In the genomic region with DNA sequence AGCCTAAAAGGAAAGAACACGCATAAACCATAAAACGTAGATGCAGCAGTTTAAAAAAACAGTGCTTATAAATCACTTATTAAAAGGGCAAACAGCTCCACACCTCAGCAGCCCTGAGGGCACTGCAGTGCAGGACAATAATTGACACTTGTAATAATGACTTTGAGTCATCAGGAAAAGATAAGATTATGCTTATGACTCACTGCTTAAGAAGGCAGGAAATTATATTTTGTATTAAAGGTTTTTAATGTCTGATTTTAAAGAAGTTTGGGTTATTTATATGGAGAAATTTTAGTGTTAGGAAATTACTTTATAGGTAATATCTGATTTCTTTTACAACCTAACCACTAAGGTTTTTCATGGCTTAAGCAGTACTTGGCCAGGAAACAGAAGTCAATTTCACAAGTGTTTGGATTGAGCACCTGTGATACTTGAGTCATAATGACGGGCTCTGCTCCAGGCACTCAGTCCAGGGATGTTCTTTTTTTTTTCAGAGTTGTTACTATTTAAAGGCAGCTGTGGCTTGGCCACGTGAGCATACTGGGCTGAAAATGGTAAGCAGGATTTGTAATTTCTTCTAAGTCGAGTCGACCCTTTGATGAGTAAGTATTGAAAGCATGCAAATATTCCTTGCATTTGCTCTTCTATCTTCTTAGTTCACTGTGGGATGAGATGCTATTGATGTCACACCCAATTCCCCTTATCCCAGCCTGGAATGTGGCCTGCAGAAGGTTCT, we compare ENCODE assay signal across 9 cellular contexts. TPM values are rescaled to one million over a fixed set of nuclear protein-coding genes. Genes with fewer than 3 reads are reported as not detected.
DNase-seq lines count a peak whose midpoint lies in the region; ATAC-seq, FAIRE-seq and TF ChIP-seq lines count a peak whose summit lies in the region.
"Had no signal": no experiment of that assay in that cellular context is flagged by ENCODE, and none has a peak within 500 bp of the region (broad histone marks: within the 10 kb centered on the region; RNA-seq: fewer than 3 reads in every experiment).

No MANE protein-coding gene starts in this region.

- peak; percentile 90 to 94 for ATAC-seq in lower lobe of right lung
- no peak for ATAC-seq in CD4-positive, alpha-beta T cell (ENCODE audit: poor library complexity)
- no peak for ATAC-seq in HG02798 (IDR thresholded peaks at IDR 0.05; ENCODE audit: poor library complexity, unreplicated experiment)

- no peaks in the 10 kb centered on the region for H3K27me3 ChIP-seq in MG63
- no peaks in the 10 kb centered on the region for H3K27me3 ChIP-seq in astrocyte (ENCODE audit: insufficient read depth, low read length)
- no peaks in the 10 kb centered on the region for H3K27me3 ChIP-seq in lower lobe of right lung (ENCODE audit: low read depth)
- H3K27me3 ChIP-seq in CD4-positive, alpha-beta T cell (ENCODE audit: control insufficient read depth, insufficient read depth, low read length): no peaks in the 10 kb centered on the region

- H3K27me3 Mint-ChIP-seq in astrocyte (ENCODE audit: low read depth, unreplicated experiment): no peaks in the 10 kb centered on the region
- H3K27me3 Mint-ChIP-seq in activated CD4-positive, alpha-beta T cell treated with anti-CD3 and anti-CD28 coated beads, Interleukin-2, amount 10 ng/mL, durations not matched to agents 7 days and 5 days: peaks cover 3% of the 10 kb centered on the region
- no peaks in the 10 kb centered on the region for H3K27me3 Mint-ChIP-seq in CD4-positive, alpha-beta T cell

- CTCF ChIA-PET in activated CD4-positive, alpha-beta T cell treated with anti-CD3 and anti-CD28 coated beads, Interleukin-2, amount 10 ng/mL, durations not matched to agents 7 days and 5 days (lab: Charles Lee): interaction anchor here (0.5 to 1.1 kb wide), 3 partner anchors 9 to 198 kb away, joined by 3 to 5 read pairs (median 3); no protein-coding TSS in a partner anchor
- CTCF ChIA-PET in CD4-positive, alpha-beta T cell (lab: Charles Lee): no interaction called here

- H3K36me3 ChIP-seq in MG63: no peaks in the 10 kb centered on the region
- peaks cover 4% of the 10 kb centered on the region for H3K36me3 ChIP-seq in astrocyte (ENCODE audit: insufficient read depth, low read length)
- H3K36me3 ChIP-seq in lower lobe of right lung: peaks cover 11% of the 10 kb centered on the region

- peak overlapping the region; percentile 62 for H3K4me2 ChIP-seq in astrocyte (ENCODE audit: low read length)

- TF ChIP-seq CTCF in AG09319 (IDR thresholded peaks at IDR 0.05; ENCODE audit: low read depth, low read length): no peak
- TF ChIP-seq CTCF in astrocyte (IDR thresholded peaks at IDR 0.05; ENCODE audit: insufficient read depth, low read depth, low read length): no peak
- no peak for TF ChIP-seq CTCF in lower lobe of right lung (IDR thresholded peaks at IDR 0.05)
- no peak for TF ChIP-seq CTCF in CD4-positive, alpha-beta T cell (IDR thresholded peaks at IDR 0.05)

- H3K4me3 ChIP-seq in MG63 (no peak overlapping the region), astrocyte (ENCODE audit: insufficient read depth, low read depth, low read length) (peak overlapping the region; percentile 28), lower lobe of right lung (no peak overlapping the region)

- H3K9me3 Mint-ChIP-seq in astrocyte (ENCODE audit: unreplicated experiment): peaks cover 7% of the 10 kb centered on the region
- H3K9me3 Mint-ChIP-seq in activated CD4-positive, alpha-beta T cell treated with anti-CD3 and anti-CD28 coated beads, Interleukin-2, amount 10 ng/mL, durations not matched to agents 7 days and 5 days: no peaks in the 10 kb centered on the region
- peaks cover 4% of the 10 kb centered on the region for H3K9me3 Mint-ChIP-seq in CD4-positive, alpha-beta T cell

- peak; percentile 64 for DNase-seq in AG09319 (ENCODE audit: extremely low read depth, low read depth)
- peak; percentile 77 for DNase-seq in MG63
- DNase-seq in astrocyte (ENCODE audit: low read depth): peak; percentile 98
- peak; percentile 53 for DNase-seq in lower lobe of right lung
- no peak for DNase-seq in COR-L47 (lab: John Stamatoyannopoulos, UW)
- no peak for DNase-seq in activated CD4-positive, alpha-beta T cell treated with anti-CD3 and anti-CD28 coated beads, Interleukin-2, amount 10 ng/mL, durations not matched to agents 7 days and 5 days
- DNase-seq in CD4-positive, alpha-beta T cell: no peak

- POLR2A ChIA-PET in activated CD4-positive, alpha-beta T cell treated with anti-CD3 and anti-CD28 coated beads, Interleukin-2, amount 10 ng/mL, durations not matched to agents 7 days and 5 days (lab: Charles Lee): no interaction called here
- POLR2A ChIA-PET in CD4-positive, alpha-beta T cell (lab: Charles Lee): interaction anchor here (0.9 kb wide), 1 partner anchor 12 kb away, joined by 3 read pairs; no protein-coding TSS in a partner anchor

- H3K9ac ChIP-seq in astrocyte (ENCODE audit: low read length): no peak overlapping the region

- H3K36me3 Mint-ChIP-seq in astrocyte (ENCODE audit: low read depth, unreplicated experiment): peaks cover 25% of the 10 kb centered on the region
- no peaks in the 10 kb centered on the region for H3K36me3 Mint-ChIP-seq in activated CD4-positive, alpha-beta T cell treated with anti-CD3 and anti-CD28 coated beads, Interleukin-2, amount 10 ng/mL, durations not matched to agents 7 days and 5 days (ENCODE audit: low read depth)
- peaks cover 26% of the 10 kb centered on the region for H3K36me3 Mint-ChIP-seq in CD4-positive, alpha-beta T cell (ENCODE audit: low read depth)

- no peak overlapping the region for H3K4me3 Mint-ChIP-seq in astrocyte (ENCODE audit: unreplicated experiment)
- no peak overlapping the region for H3K4me3 Mint-ChIP-seq in activated CD4-positive, alpha-beta T cell treated with anti-CD3 and anti-CD28 coated beads, Interleukin-2, amount 10 ng/mL, durations not matched to agents 7 days and 5 days
- H3K4me3 Mint-ChIP-seq in CD4-positive, alpha-beta T cell: no peak overlapping the region

- no peak overlapping the region for H2AFZ ChIP-seq in astrocyte (ENCODE audit: low read depth, low read length)

- H3K27ac ChIP-seq in astrocyte (ENCODE audit: low read depth, low read length): peak overlapping the region; percentile 49
- no peak overlapping the region for H3K27ac ChIP-seq in lower lobe of right lung
- no peak overlapping the region for H3K27ac ChIP-seq in CD4-positive, alpha-beta T cell (ENCODE audit: low read depth, low read length)

- H3K27ac Mint-ChIP-seq in astrocyte (ENCODE audit: unreplicated experiment): peak overlapping the region; percentile 27
- H3K27ac Mint-ChIP-seq in activated CD4-positive, alpha-beta T cell treated with anti-CD3 and anti-CD28 coated beads, Interleukin-2, amount 10 ng/mL, durations not matched to agents 7 days and 5 days: no peak overlapping the region
- no peak overlapping the region for H3K27ac Mint-ChIP-seq in CD4-positive, alpha-beta T cell

- intact Hi-C loops in lower lobe of right lung (cut with DNase I): no loop called here
- intact Hi-C loops in CD4-positive, alpha-beta T cell (cut with DNase I, micrococcal nuclease): no loop called here

- peak; percentile 94 for FAIRE-seq in astrocyte (lab: Jason Lieb, UNC)
- FAIRE-seq: GM18507 had no signal

- no peaks in the 10 kb centered on the region for H3K79me2 ChIP-seq in astrocyte (ENCODE audit: insufficient read depth, low read length)

- peaks cover 3% of the 10 kb centered on the region; the same call in 1 of the 2 replicates for H3K9me3 ChIP-seq in MG63
- H3K9me3 ChIP-seq in astrocyte (ENCODE audit: insufficient read depth, low read depth, low read length): no peaks in the 10 kb centered on the region
- H3K9me3 ChIP-seq in lower lobe of right lung: no peaks in the 10 kb centered on the region
- peaks cover 3% of the 10 kb centered on the region for H3K9me3 ChIP-seq in CD4-positive, alpha-beta T cell (ENCODE audit: control insufficient read depth, low read length)

- H4K20me1 ChIP-seq in astrocyte (ENCODE audit: insufficient read depth, low read length): peaks cover 5% of the 10 kb centered on the region

- peaks cover 14% of the 10 kb centered on the region for H3K4me1 Mint-ChIP-seq in astrocyte (ENCODE audit: low read depth, unreplicated experiment)
- H3K4me1 Mint-ChIP-seq in activated CD4-positive, alpha-beta T cell treated with anti-CD3 and anti-CD28 coated beads, Interleukin-2, amount 10 ng/mL, durations not matched to agents 7 days and 5 days: no peaks in the 10 kb centered on the region
- no peaks in the 10 kb centered on the region for H3K4me1 Mint-ChIP-seq in CD4-positive, alpha-beta T cell (ENCODE audit: low read depth)

- H3K4me1 ChIP-seq in astrocyte (ENCODE audit: insufficient read depth, low read length) (peaks cover 23% of the 10 kb centered on the region), lower lobe of right lung (peaks cover 19% of the 10 kb centered on the region)

RNA-seq across cellular contexts. Expression of gene SLC6A20, which starts 21.6 kb away (rescaled TPM):
- total RNA-seq in MG63 (2014; rRNA removed; shearing (Covaris generic); ENCODE audit: low replicate concordance): not detected in 2 replicates
- not detected in 2 replicates for total RNA-seq in astrocyte
- 4.2 TPM for total RNA-seq in lower lobe of right lung
- total RNA-seq in activated CD4-positive, alpha-beta T cell treated with anti-CD3 and anti-CD28 coated beads, Interleukin-2, amount 10 ng/mL, durations not matched to agents 7 days and 5 days: not detected
- not detected for total RNA-seq in CD4-positive, alpha-beta T cell

RNA-seq across cellular contexts. Expression of gene LZTFL1, which starts 24.0 kb away (rescaled TPM):
- total RNA-seq in MG63 (2014; rRNA removed; shearing (Covaris generic); ENCODE audit: low replicate concordance): 10.4 and 43.7 TPM in 2 replicates
- total RNA-seq in astrocyte (20.6 and 25.9 TPM in 2 replicates), lower lobe of right lung (26.8 TPM)
- 1 to 10 TPM; 6.3 to 7.7 TPM for total RNA-seq in activated CD4-positive, alpha-beta T cell treated with anti-CD3 and anti-CD28 coated beads, Interleukin-2, amount 10 ng/mL, durations not matched to agents 7 days and 5 days
- 1 to 10 TPM; 9.6 to 10.0 TPM for total RNA-seq in CD4-positive, alpha-beta T cell

Comparison
In these comparisons a context has a peak if more than half of its experiments do, and no peak if none do; other contexts are left out.
1. DNase-seq: peak in AG09319 (single experiment), MG63 (single experiment), astrocyte (single experiment) and lower lobe of right lung (single experiment); none in COR-L47 (single experiment), activated CD4-positive, alpha-beta T cell treated with anti-CD3 and anti-CD28 coated beads, Interleukin-2, amount 10 ng/mL, durations not matched to agents 7 days and 5 days (single experiment) and CD4-positive, alpha-beta T cell (0 of 10).
2. ATAC-seq: peak in lower lobe of right lung (2 of 2); none in CD4-positive, alpha-beta T cell (single experiment) and HG02798 (single experiment).